Comparison of ENCODE assay signal across 1 cellular context in the genomic region with DNA sequence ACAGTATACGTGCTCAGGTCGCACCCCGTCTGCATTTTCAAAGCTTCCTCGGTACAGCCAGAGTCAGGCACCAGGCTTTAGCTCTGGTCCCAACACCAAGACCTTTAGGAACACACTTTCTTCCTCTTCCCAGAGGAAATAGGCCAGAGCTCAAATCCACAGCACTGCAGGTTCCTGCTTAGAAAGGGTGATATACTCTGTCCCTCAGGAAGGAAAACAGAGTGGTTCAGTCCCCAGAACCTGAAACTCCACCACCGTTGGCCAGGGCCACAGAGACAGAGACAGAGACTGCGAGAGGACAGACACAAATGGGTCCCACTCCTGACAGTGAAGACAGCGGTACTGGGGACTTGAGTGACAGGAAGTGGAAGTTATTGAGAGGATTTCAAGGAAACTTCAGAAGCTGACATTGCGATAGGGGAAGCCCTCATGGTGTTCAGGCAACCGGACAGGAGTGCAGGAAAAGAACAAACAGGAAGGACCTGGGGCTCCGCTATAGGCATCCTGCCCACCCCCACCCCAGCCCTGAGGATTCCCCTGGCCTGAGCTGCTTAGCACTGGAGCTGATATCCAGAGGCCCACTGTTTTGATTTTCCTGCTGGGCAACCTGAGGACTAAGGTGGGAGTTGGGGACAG.
TF ChIP-seq lines count a peak whose summit lies in the region.

No MANE protein-coding gene starts in this region.

TF ChIP-seq in SK-N-SH treated with all-trans-retinoic acid at 6 μM for 48 hours, 23 proteins besides CTCF, POLR2A, EP300 and RAD21 (continued from another document):
- TF ChIP-seq, protein P1, sequence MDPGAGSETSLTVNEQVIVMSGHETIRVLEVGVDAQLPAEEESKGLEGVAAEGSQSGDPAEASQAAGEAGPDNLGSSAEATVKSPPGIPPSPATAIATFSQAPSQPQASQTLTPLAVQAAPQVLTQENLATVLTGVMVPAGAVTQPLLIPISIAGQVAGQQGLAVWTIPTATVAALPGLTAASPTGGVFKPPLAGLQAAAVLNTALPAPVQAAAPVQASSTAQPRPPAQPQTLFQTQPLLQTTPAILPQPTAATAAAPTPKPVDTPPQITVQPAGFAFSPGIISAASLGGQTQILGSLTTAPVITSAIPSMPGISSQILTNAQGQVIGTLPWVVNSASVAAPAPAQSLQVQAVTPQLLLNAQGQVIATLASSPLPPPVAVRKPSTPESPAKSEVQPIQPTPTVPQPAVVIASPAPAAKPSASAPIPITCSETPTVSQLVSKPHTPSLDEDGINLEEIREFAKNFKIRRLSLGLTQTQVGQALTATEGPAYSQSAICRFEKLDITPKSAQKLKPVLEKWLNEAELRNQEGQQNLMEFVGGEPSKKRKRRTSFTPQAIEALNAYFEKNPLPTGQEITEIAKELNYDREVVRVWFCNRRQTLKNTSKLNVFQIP (CRISPR knock-in tag; IDR thresholded peaks at IDR 0.05; ENCODE audit: borderline replicate concordance, low read depth) = no peak
- TF ChIP-seq, protein P2, sequence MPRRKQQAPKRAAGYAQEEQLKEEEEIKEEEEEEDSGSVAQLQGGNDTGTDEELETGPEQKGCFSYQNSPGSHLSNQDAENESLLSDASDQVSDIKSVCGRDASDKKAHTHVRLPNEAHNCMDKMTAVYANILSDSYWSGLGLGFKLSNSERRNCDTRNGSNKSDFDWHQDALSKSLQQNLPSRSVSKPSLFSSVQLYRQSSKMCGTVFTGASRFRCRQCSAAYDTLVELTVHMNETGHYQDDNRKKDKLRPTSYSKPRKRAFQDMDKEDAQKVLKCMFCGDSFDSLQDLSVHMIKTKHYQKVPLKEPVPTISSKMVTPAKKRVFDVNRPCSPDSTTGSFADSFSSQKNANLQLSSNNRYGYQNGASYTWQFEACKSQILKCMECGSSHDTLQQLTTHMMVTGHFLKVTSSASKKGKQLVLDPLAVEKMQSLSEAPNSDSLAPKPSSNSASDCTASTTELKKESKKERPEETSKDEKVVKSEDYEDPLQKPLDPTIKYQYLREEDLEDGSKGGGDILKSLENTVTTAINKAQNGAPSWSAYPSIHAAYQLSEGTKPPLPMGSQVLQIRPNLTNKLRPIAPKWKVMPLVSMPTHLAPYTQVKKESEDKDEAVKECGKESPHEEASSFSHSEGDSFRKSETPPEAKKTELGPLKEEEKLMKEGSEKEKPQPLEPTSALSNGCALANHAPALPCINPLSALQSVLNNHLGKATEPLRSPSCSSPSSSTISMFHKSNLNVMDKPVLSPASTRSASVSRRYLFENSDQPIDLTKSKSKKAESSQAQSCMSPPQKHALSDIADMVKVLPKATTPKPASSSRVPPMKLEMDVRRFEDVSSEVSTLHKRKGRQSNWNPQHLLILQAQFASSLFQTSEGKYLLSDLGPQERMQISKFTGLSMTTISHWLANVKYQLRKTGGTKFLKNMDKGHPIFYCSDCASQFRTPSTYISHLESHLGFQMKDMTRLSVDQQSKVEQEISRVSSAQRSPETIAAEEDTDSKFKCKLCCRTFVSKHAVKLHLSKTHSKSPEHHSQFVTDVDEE (CRISPR knock-in tag; IDR thresholded peaks at IDR 0.05) = no peak
- TF ChIP-seq, protein P3, sequence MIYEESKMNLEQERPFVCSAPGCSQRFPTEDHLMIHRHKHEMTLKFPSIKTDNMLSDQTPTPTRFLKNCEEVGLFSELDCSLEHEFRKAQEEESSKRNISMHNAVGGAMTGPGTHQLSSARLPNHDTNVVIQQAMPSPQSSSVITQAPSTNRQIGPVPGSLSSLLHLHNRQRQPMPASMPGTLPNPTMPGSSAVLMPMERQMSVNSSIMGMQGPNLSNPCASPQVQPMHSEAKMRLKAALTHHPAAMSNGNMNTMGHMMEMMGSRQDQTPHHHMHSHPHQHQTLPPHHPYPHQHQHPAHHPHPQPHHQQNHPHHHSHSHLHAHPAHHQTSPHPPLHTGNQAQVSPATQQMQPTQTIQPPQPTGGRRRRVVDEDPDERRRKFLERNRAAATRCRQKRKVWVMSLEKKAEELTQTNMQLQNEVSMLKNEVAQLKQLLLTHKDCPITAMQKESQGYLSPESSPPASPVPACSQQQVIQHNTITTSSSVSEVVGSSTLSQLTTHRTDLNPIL (CRISPR knock-in tag; IDR thresholded peaks at IDR 0.05; ENCODE audit: low read depth) = no peak
- TF ChIP-seq PPARA (CRISPR knock-in tag; IDR thresholded peaks at IDR 0.05; ENCODE audit: borderline replicate concordance) = no peak
- no peak for TF ChIP-seq ZFP30 (CRISPR knock-in tag; IDR thresholded peaks at IDR 0.05)
- no peak for TF ChIP-seq ZNF8 (CRISPR knock-in tag; IDR thresholded peaks at IDR 0.05)
- no peak for TF ChIP-seq CSDC2 (CRISPR knock-in tag; IDR thresholded peaks at IDR 0.05)
- TF ChIP-seq, protein P4, sequence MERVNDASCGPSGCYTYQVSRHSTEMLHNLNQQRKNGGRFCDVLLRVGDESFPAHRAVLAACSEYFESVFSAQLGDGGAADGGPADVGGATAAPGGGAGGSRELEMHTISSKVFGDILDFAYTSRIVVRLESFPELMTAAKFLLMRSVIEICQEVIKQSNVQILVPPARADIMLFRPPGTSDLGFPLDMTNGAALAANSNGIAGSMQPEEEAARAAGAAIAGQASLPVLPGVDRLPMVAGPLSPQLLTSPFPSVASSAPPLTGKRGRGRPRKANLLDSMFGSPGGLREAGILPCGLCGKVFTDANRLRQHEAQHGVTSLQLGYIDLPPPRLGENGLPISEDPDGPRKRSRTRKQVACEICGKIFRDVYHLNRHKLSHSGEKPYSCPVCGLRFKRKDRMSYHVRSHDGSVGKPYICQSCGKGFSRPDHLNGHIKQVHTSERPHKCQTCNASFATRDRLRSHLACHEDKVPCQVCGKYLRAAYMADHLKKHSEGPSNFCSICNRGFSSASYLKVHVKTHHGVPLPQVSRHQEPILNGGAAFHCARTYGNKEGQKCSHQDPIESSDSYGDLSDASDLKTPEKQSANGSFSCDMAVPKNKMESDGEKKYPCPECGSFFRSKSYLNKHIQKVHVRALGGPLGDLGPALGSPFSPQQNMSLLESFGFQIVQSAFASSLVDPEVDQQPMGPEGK (CRISPR knock-in tag; IDR thresholded peaks at IDR 0.05; ENCODE audit: borderline replicate concordance) = no peak
- no peak for TF ChIP-seq RARB (CRISPR knock-in tag; IDR thresholded peaks at IDR 0.05)
- no peak for TF ChIP-seq GLIS3 (CRISPR knock-in tag; IDR thresholded peaks at IDR 0.05)
- TF ChIP-seq, protein P5, sequence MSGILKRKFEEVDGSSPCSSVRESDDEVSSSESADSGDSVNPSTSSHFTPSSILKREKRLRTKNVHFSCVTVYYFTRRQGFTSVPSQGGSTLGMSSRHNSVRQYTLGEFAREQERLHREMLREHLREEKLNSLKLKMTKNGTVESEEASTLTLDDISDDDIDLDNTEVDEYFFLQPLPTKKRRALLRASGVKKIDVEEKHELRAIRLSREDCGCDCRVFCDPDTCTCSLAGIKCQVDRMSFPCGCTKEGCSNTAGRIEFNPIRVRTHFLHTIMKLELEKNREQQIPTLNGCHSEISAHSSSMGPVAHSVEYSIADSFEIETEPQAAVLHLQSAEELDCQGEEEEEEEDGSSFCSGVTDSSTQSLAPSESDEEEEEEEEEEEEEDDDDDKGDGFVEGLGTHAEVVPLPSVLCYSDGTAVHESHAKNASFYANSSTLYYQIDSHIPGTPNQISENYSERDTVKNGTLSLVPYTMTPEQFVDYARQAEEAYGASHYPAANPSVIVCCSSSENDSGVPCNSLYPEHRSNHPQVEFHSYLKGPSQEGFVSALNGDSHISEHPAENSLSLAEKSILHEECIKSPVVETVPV (CRISPR knock-in tag; IDR thresholded peaks at IDR 0.05) = no peak
